Comparison of ENCODE assay signal across 15 cellular contexts in the genomic region with DNA sequence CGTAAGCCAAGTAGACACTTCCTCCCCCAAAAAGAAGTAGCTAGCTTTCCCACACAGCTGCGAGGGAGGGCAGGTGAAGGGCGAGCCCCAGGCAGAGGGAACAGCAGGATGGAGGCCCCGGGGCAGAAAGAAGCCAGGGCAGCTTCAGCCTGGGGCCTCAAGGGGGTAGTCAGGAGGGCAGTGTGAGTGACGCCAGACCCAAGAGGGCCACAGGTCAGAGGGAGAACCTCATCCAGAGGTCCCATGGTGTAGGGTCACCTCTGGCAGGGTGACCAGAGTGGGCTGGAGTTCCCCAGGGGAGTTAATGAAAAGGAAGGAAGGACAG. TPM values are rescaled to one million over a fixed set of nuclear protein-coding genes. Genes with fewer than 3 reads are reported as not detected.
DNase-seq lines count a peak whose midpoint lies in the region; ATAC-seq and TF ChIP-seq lines count a peak whose summit lies in the region.
"Had no signal": no experiment of that assay in that cellular context is flagged by ENCODE, and none has a peak within 500 bp of the region (broad histone marks: within the 10 kb centered on the region; RNA-seq: fewer than 3 reads in every experiment).

No MANE protein-coding gene starts in this region.

- intact Hi-C loops in spleen (cut with DNase I; ENCODE audit: low total_unique reads), result no loop called here

- H3K9me3 ChIP-seq in spleen, result no peaks in the 10 kb centered on the region
- H3K9me3 ChIP-seq: HAP-1, testis had no signal

- no peak for TF ChIP-seq CTCF in spleen (IDR thresholded peaks at IDR 0.05 in 8 of 11, conservative IDR thresholded peaks at IDR 0.05 in 3 of 11)

- peaks cover 0 to 27% (median 5%) of the 10 kb centered on the region in 6 donors for H3K36me3 ChIP-seq in spleen
- H3K36me3 ChIP-seq: brain microvascular endothelial cell, HAP-1 had no signal

- no peaks in the 10 kb centered on the region for H3K27me3 ChIP-seq in spleen (replicated peaks in 1 of 7)
- H3K27me3 ChIP-seq: brain microvascular endothelial cell, testis had no signal

- H3K4me1 ChIP-seq in spleen, result peaks cover 19 to 100% (median 72%) of the 10 kb centered on the region in 6 donors
- H3K4me1 ChIP-seq: HAP-1, testis had no signal

- peak overlapping the region in 1 of 8 donors; percentile 41 for H3K4me3 ChIP-seq in spleen
- H3K4me3 ChIP-seq: HAP-1, testis had no signal

- TF ChIP-seq POLR2A in spleen (IDR thresholded peaks at IDR 0.05), result no peak

- DNase-seq in DMS53 treated with DMSO at 0.1 percent for 48 hours (lab: John Stamatoyannopoulos, UW; ENCODE audit: unreplicated experiment) (peak; percentile 29), DMS53 (lab: John Stamatoyannopoulos, UW) (no peak), NCI-H146 treated with DMSO at 0.1 percent for 48 hours (lab: John Stamatoyannopoulos, UW; ENCODE audit: unreplicated experiment) (peak; percentile 78), spleen (no peak), cerebellar nuclear complex (lab: John Stamatoyannopoulos, UW) (no peak), NOMO-1 treated with dmso at 0.1 percent for 144 hours (lab: John Stamatoyannopoulos, UW; ENCODE audit: unreplicated experiment) (no peak)
- DNase-seq: activated CD4-positive, CD25-positive, alpha-beta regulatory T cell; brain microvascular endothelial cell; IMR-90; T-helper 1 cell; testis had no signal

- H3K27ac ChIP-seq in spleen, result peak overlapping the region; percentile 37 to 87 (median 81)
- H3K27ac ChIP-seq: brain microvascular endothelial cell, testis had no signal

- WGBS in spleen, 5 donors, result 25 to 64% (median 32%) methylated on average over 5 of the region's 5 CpGs

- ATAC-seq in esophagus mucosa (peak; percentile 3), HG03432 (IDR thresholded peaks at IDR 0.05; ENCODE audit: unreplicated experiment) (no peak)

RNA-seq across cellular contexts. Expression of gene PRR5, which starts 9.2 kb away (rescaled TPM):
- total RNA-seq in esophagus mucosa (11.1 TPM), spleen (10 to 100 TPM; 49.0 to 85.6 (median 77.9) TPM)
- polyA plus RNA-seq in spleen, result 10 to 100 TPM; 31.3 to 83.1 (median 57.5) TPM

RNA-seq across cellular contexts. Expression of gene ARHGAP8, which starts 41.2 kb away (rescaled TPM):
- total RNA-seq in esophagus mucosa, result 8.9 TPM
- total RNA-seq in spleen, result 10 to 100 TPM; 13.8 to 71.6 (median 20.1) TPM
- 10 to 100 TPM in 2 of 3 donors, 1 to 10 TPM in 1; 2.7 to 34.9 (median 16.4) TPM for polyA plus RNA-seq in spleen
- total RNA-seq: A172 had no signal

Comparison
In these comparisons a context has a peak if more than half of its experiments do, and no peak if none do; other contexts are left out.
1. DNase-seq: peak in DMS53 treated with DMSO at 0.1 percent for 48 hours (single experiment) and NCI-H146 treated with DMSO at 0.1 percent for 48 hours (single experiment); none in DMS53 (single experiment), spleen (single experiment), cerebellar nuclear complex (0 of 2) and NOMO-1 treated with dmso at 0.1 percent for 144 hours (single experiment).